2 cellular contexts compared by ENCODE assay signal in the genomic region with DNA sequence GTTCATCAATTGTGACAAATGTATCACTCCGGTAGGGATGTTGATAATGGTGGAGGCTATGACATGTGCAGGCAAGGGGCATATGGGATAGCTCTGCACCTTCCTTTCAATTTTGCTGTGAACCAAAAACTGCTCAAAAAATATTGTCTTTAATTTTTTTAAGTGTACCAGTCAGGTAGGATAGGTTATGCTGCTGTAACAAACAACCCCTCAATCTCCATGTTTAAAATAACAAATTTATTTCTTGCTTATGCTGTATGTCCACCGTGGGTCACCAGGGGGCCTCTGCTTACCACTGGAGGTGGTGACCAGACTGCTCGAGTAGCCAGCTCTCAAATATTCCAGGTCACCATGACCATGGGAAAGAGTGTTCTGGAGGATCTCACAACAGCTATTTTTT.
A peak's percentile ranks its signal among the peaks of the same experiment; 100 is the strongest.
TF ChIP-seq lines count a peak whose summit lies in the region.

No MANE protein-coding gene starts in this region.

TF ChIP-seq in IMR-90, 13 proteins besides CTCF, POLR2A, EP300 and RAD21:
- no peak for TF ChIP-seq FOS (IDR thresholded peaks at IDR 0.05; ENCODE audit: low read depth, low read length)
- TF ChIP-seq MXI1 (IDR thresholded peaks at IDR 0.05; ENCODE audit: borderline replicate concordance, low read depth, low read length), result no peak

TF ChIP-seq in K562, 482 proteins besides CTCF, POLR2A, EP300 and RAD21:
- peak; percentile 50 for TF ChIP-seq RBM25 (IDR thresholded peaks at IDR 0.05; ENCODE audit: low read depth, low read length, severe bottlenecking)
- TF ChIP-seq MAFG (tag; conservative IDR thresholded peaks at IDR 0.05), result no peak
- TF ChIP-seq ZNF12 (CRISPR knock-in tag; IDR thresholded peaks at IDR 0.05), result peak; percentile 94
